30 cellular contexts compared by ENCODE assay signal in genomic region chr1:37983546-37983945, GRCh38.
"Had no signal": no experiment of that assay in that cellular context is flagged by ENCODE, and none has a peak within 500 bp of the region (broad histone marks: within the 10 kb centered on the region; RNA-seq: fewer than 3 reads in every experiment).

No MANE protein-coding gene starts in this region.

- H3K4me1 Mint-ChIP-seq: nephron had no signal

- H3K27me3 ChIP-seq: neural progenitor cell, ovary, spleen, suprapubic skin, testis, tibial artery, transverse colon, upper lobe of right lung, uterus had no signal

- ATAC-seq: natural killer cell; psoas muscle; right cardiac atrium; sciatic nerve; stimulated activated memory B cell treated with anti-CD40 and anti-IgM and Interleukin-4, amounts not matched to agents 10 μg/mL and 1 μg/mL and 100 μg/mL, for 72 hours; stimulated activated naive CD8-positive, alpha-beta T cell treated with anti-CD3 and anti-CD28 coated beads, Interleukin-15, amount 100 ng/mL, for 72 hours; stimulated activated naive CD8-positive, alpha-beta T cell treated with anti-CD3 and anti-CD28 coated beads, Interleukin-15, Interleukin-2, amounts not matched to agents 100 U/mL and 50 U/mL, for 24 hours; upper lobe of right lung had no signal

- H3K9ac ChIP-seq: neural progenitor cell, parathyroid adenoma had no signal

- H3K9me3 ChIP-seq: ovary, psoas muscle, spleen, suprapubic skin, testis, tibial artery, transverse colon, upper lobe of right lung, uterus had no signal

- H3K36me3 ChIP-seq: ovary, uterus had no signal

- H3K4me3 ChIP-seq: neural progenitor cell, ovary, psoas muscle, skin epidermis, smooth muscle cell, spleen, suprapubic skin, testis, tibial artery, transverse colon, upper lobe of right lung, uterus had no signal

- H3K4me1 ChIP-seq: parathyroid adenoma, testis had no signal

- H3K79me2 ChIP-seq: parathyroid adenoma had no signal

- H3K9me3 Mint-ChIP-seq: natural killer cell; nephron; neural progenitor cell; stimulated activated memory B cell treated with anti-CD40 and anti-IgM and Interleukin-4, amounts not matched to agents 10 μg/mL and 1 μg/mL and 100 μg/mL, for 72 hours; stimulated activated naive CD8-positive, alpha-beta T cell treated with anti-CD3 and anti-CD28 coated beads, Interleukin-15, amount 100 ng/mL, for 72 hours; type B pancreatic cell had no signal

- DNase-seq: natural killer cell; occipital lobe; ovary; psoas muscle; right cardiac atrium; spleen; stimulated activated CD4-positive, alpha-beta T cell treated with anti-CD3 and anti-CD28 coated beads, Interleukin-12 subunit alpha, Interleukin-12 subunit beta, amount 100 ng/mL, for 4 hours; stimulated activated CD4-positive, alpha-beta T cell treated with anti-CD3 and anti-CD28 coated beads, Interleukin-1b, Interleukin-23, amount 100 ng/mL, for 48 hours; stimulated activated CD4-positive, alpha-beta T cell treated with anti-CD3 and anti-CD28 coated beads, Interleukin-4, amount 100 ng/mL, for 1 hour; stimulated activated CD4-positive, alpha-beta T cell treated with anti-CD3 and anti-CD28 coated beads, Interleukin-4, amount 100 ng/mL, for 4 hours; stimulated activated CD8-positive, alpha-beta memory T cell treated with anti-CD3 and anti-CD28 coated beads, Interleukin-4, amount 100 ng/mL, for 48 hours; stimulated activated naive CD4-positive, alpha-beta T cell; stimulated activated naive CD8-positive, alpha-beta T cell treated with anti-CD3 and anti-CD28 coated beads, Interleukin-15, amount 100 ng/mL, for 72 hours; stimulated activated naive CD8-positive, alpha-beta T cell treated with anti-CD3 and anti-CD28 coated beads, Interleukin-15, Interleukin-2, amounts not matched to agents 100 U/mL and 50 U/mL, for 24 hours; substantia nigra; testis; tibial artery; transverse colon; upper lobe of right lung; uterus had no signal

- H3K27me3 Mint-ChIP-seq: progenitor cell of endocrine pancreas; stimulated activated memory B cell treated with anti-CD40 and anti-IgM and Interleukin-4, amounts not matched to agents 10 μg/mL and 1 μg/mL and 100 μg/mL, for 72 hours; stimulated activated naive CD8-positive, alpha-beta T cell treated with anti-CD3 and anti-CD28 coated beads, Interleukin-15, amount 100 ng/mL, for 72 hours; type B pancreatic cell had no signal

- H3K4me2 ChIP-seq: neural progenitor cell, smooth muscle cell had no signal

- H3K27ac Mint-ChIP-seq: natural killer cell; nephron; neural progenitor cell; progenitor cell of endocrine pancreas; stimulated activated memory B cell treated with anti-CD40 and anti-IgM and Interleukin-4, amounts not matched to agents 10 μg/mL and 1 μg/mL and 100 μg/mL, for 72 hours; type B pancreatic cell had no signal

- H3K4me3 Mint-ChIP-seq: natural killer cell; nephron; neural progenitor cell; stimulated activated memory B cell treated with anti-CD40 and anti-IgM and Interleukin-4, amounts not matched to agents 10 μg/mL and 1 μg/mL and 100 μg/mL, for 72 hours; stimulated activated naive CD8-positive, alpha-beta T cell treated with anti-CD3 and anti-CD28 coated beads, Interleukin-15, amount 100 ng/mL, for 72 hours; type B pancreatic cell had no signal

- H2AFZ ChIP-seq: neural progenitor cell, parathyroid adenoma had no signal

- H3K27ac ChIP-seq: neural progenitor cell, ovary, parathyroid adenoma, psoas muscle, skin epidermis, spleen, suprapubic skin, testis, tibial artery, transverse colon, upper lobe of right lung, uterus had no signal
